12 cellular contexts compared by ENCODE assay signal in the genomic region with DNA sequence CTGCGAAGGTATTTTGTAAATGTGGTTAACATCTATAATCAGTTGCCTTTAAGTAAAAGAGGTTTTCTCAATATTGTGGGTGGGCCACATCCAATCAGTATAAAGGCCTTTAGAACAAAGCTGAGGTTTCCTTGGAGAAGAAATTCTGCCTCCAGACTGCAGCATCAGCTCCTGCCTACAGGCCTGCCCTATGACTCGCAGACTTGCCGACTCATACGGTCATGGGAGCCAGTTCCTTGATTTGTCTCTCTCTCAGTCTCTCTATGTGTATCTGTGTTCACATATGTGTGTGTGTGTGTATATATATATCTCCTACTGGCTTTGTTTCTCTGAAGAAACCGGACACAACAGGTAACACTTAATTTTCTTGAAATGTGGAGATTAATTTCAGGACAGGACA. TPM values are rescaled to one million over a fixed set of nuclear protein-coding genes. Genes with fewer than 3 reads are reported as not detected.
DNase-seq lines count a peak whose midpoint lies in the region; ATAC-seq and TF ChIP-seq lines count a peak whose summit lies in the region.
"Had no signal": no experiment of that assay in that cellular context is flagged by ENCODE, and none has a peak within 500 bp of the region (broad histone marks: within the 10 kb centered on the region; RNA-seq: fewer than 3 reads in every experiment).

No MANE protein-coding gene starts in this region.

- H3K36me3 Mint-ChIP-seq in H9 (ENCODE audit: insufficient read depth in 1 of 3, low read depth in 3 of 3) = peaks cover 4 to 33% (median 31%) of the 10 kb centered on the region in 3 experiments

- H3K27me3 ChIP-seq in H9 (ENCODE audit: insufficient read depth, low read length) = no peaks in the 10 kb centered on the region
- no peaks in the 10 kb centered on the region for H3K27me3 ChIP-seq in adrenal gland
- no peaks in the 10 kb centered on the region for H3K27me3 ChIP-seq in heart right ventricle
- H3K27me3 ChIP-seq: cardiac muscle cell had no signal

- no peak overlapping the region for H3K27ac ChIP-seq in H9 (ENCODE audit: insufficient read length, low read depth, low read length)
- peak overlapping the region in 2 of 5 donors; percentile 47 to 81 for H3K27ac ChIP-seq in adrenal gland
- H3K27ac ChIP-seq in heart right ventricle = peak overlapping the region in 1 of 10 donors; percentile 61
- H3K27ac ChIP-seq: cardiac muscle cell, parathyroid adenoma had no signal

- no peak for TF ChIP-seq POLR2A in adrenal gland (IDR thresholded peaks at IDR 0.05)

- no peak overlapping the region for H3K4me3 ChIP-seq in adrenal gland
- H3K4me3 ChIP-seq in heart right ventricle = no peak overlapping the region
- H3K4me3 ChIP-seq: cardiac muscle cell had no signal

- H2BK20ac ChIP-seq in H9 (ENCODE audit: low read depth, low read length, poor library complexity, severe bottlenecking) = no peak overlapping the region

- H2BK5ac ChIP-seq in H9 (ENCODE audit: insufficient read length, low read length) = no peak overlapping the region

- H3K79me1 ChIP-seq in H9 (ENCODE audit: insufficient read depth, low read depth, low read length, poor library complexity, severe bottlenecking) = no peaks in the 10 kb centered on the region

- H4K8ac ChIP-seq in H9 (replicated peaks; ENCODE audit: insufficient read length, low read depth, low read length) = no peak overlapping the region

- no peak overlapping the region for H3K4me2 ChIP-seq in H9 (ENCODE audit: insufficient read depth, insufficient read length, low read length)

- H2AFZ ChIP-seq in H9 (ENCODE audit: low read length) = no peak overlapping the region
- H2AFZ ChIP-seq: parathyroid adenoma had no signal

- no peak overlapping the region for H2AK5ac ChIP-seq in H9 (ENCODE audit: insufficient read length, low read length)

- no peaks in the 10 kb centered on the region for H3K23me2 ChIP-seq in H9 (ENCODE audit: insufficient read length, low read depth, low read length, poor library complexity, severe bottlenecking)

- no peak overlapping the region for H3K14ac ChIP-seq in H9 (ENCODE audit: insufficient read depth, low read length)

- peaks cover 2% of the 10 kb centered on the region; the same call in 1 of the 2 replicates for H3K4me1 ChIP-seq in H9 (ENCODE audit: insufficient read depth, low read length)
- H3K4me1 ChIP-seq in adrenal gland (replicated peaks in 1 of 2) = no peaks in the 10 kb centered on the region
- H3K4me1 ChIP-seq in heart right ventricle = peaks cover 0 to 34% (median 0%) of the 10 kb centered on the region in 9 donors
- H3K4me1 ChIP-seq: parathyroid adenoma had no signal

- no peak overlapping the region for H2BK15ac ChIP-seq in H9 (ENCODE audit: low read depth, low read length)

- H4K5ac ChIP-seq in H9 (ENCODE audit: insufficient read length, low read depth, low read length) = no peak overlapping the region

- H3K79me2 ChIP-seq in H9 (ENCODE audit: insufficient read depth, low read length) = no peaks in the 10 kb centered on the region

- peaks cover 0 to 20% of the 10 kb centered on the region in 2 donors for H3K36me3 ChIP-seq in adrenal gland (replicated peaks in 1 of 2)
- H3K36me3 ChIP-seq in heart right ventricle = peaks cover 0 to 31% (median 0%) of the 10 kb centered on the region in 9 donors
- H3K36me3 ChIP-seq: cardiac muscle cell had no signal

- no peak overlapping the region for H2BK12ac ChIP-seq in H9 (ENCODE audit: insufficient read length, low read depth, low read length)

- peak in 5 of 8 donors; percentile 42 to 68 (median 56) for ATAC-seq in heart right ventricle
- no peak for ATAC-seq in GM19023 (IDR thresholded peaks at IDR 0.05; ENCODE audit: unreplicated experiment)

- H3T11ph ChIP-seq in H9 (ENCODE audit: low read length) = no peak overlapping the region

- H3K23ac ChIP-seq in H9 (ENCODE audit: insufficient read length, low read depth, low read length) = no peak overlapping the region

- peaks cover 3 to 6% of the 10 kb centered on the region in 2 experiments; a peak in 4 of 5 replicates for H3K9me3 Mint-ChIP-seq in H9
- H3K9me3 Mint-ChIP-seq: activated B cell treated with CpG ODN at 0.5 μM for 24 hours had no signal

- H3K4ac ChIP-seq in H9 (ENCODE audit: low read depth, low read length) = no peak overlapping the region

- WGBS in H9 (ENCODE audit: extremely low coverage, insufficient read length, low lambda C conversion rate) = no CpG with 5 or more reads among the region's 5 CpGs
- WGBS in adrenal gland, 4 donors = 77 to 83% (median 79%) methylated on average over 5 of the region's 5 CpGs
- WGBS in heart right ventricle, 2 donors = 87 to 88% methylated on average over 5 of the region's 5 CpGs

- H3K18ac ChIP-seq in H9 (ENCODE audit: insufficient read length, low read depth, low read length) = no peak overlapping the region

- H4K20me1 ChIP-seq in H9 (ENCODE audit: control insufficient read depth, insufficient read depth, insufficient read length) = no peaks in the 10 kb centered on the region

- H3K9me3 ChIP-seq in H9 (ENCODE audit: control insufficient read depth, low read depth, low read length) = no peaks in the 10 kb centered on the region
- H3K9me3 ChIP-seq in adrenal gland (replicated peaks in 1 of 3) = no peaks in the 10 kb centered on the region
- peaks cover 0 to 6% (median 0%) of the 10 kb centered on the region in 11 donors for H3K9me3 ChIP-seq in heart right ventricle

- TF ChIP-seq CTCF in H9 (conservative IDR thresholded peaks at IDR 0.05) (no peak), adrenal gland (IDR thresholded peaks at IDR 0.05) (no peak), heart right ventricle (IDR thresholded peaks at IDR 0.05) (no peak)

- intact Hi-C loops in adrenal gland (cut with DNase I) = no loop called here
- intact Hi-C loops in heart right ventricle (cut with DNase I) = no loop called here

- H3K9ac ChIP-seq in H9 (ENCODE audit: extremely low read depth, insufficient read length, low read length) = no peak overlapping the region
- H3K9ac ChIP-seq: parathyroid adenoma had no signal

- no peaks in the 10 kb centered on the region for H3K27me3 Mint-ChIP-seq in H9 (ENCODE audit: low read depth)
- H3K27me3 Mint-ChIP-seq: activated B cell treated with CpG ODN at 0.5 μM for 24 hours had no signal

- DNase-seq in ACHN (peak; percentile 52), H9 (no peak), adrenal gland (peak in 6 of 7 donors; percentile 31 to 59 (median 38)), heart right ventricle (no peak), DMS79 treated with DMSO at 0.1 percent for 48 hours (lab: John Stamatoyannopoulos, UW) (no peak), C1 segment of cervical spinal cord (lab: John Stamatoyannopoulos, UW) (no peak), NCI-H128 (lab: John Stamatoyannopoulos, UW; ENCODE audit: unreplicated experiment) (no peak)
- DNase-seq: activated B cell treated with CpG ODN at 0.5 μM for 24 hours, DND-41 had no signal

- peak overlapping the region in 2 of 3 experiments; percentile 34 to 41; a peak in 2 of 7 replicates for H3K27ac Mint-ChIP-seq in H9
- H3K27ac Mint-ChIP-seq: activated B cell treated with CpG ODN at 0.5 μM for 24 hours had no signal

- H4K91ac ChIP-seq in H9 (ENCODE audit: insufficient read length, low read depth, low read length) = no peak overlapping the region

- H3K4me3 Mint-ChIP-seq in H9 = no peak overlapping the region
- H3K4me3 Mint-ChIP-seq: activated B cell treated with CpG ODN at 0.5 μM for 24 hours had no signal

- in situ Hi-C loops in ACHN (cut with HindIII; ENCODE audit: low pct_ligation_motif_present, low pct_unique_long_range_greater_than_20kb, low sequenced_read_pairs) = no loop called here

- no peak overlapping the region for H2BK120ac ChIP-seq in H9 (ENCODE audit: low read depth, low read length, poor library complexity, severe bottlenecking)

- no peak overlapping the region for H3K56ac ChIP-seq in H9 (ENCODE audit: insufficient read length, low read depth, low read length)

- H3K4me1 Mint-ChIP-seq in H9 = peaks cover 28 to 30% of the 10 kb centered on the region in 2 experiments
- H3K4me1 Mint-ChIP-seq: activated B cell treated with CpG ODN at 0.5 μM for 24 hours had no signal

RNA-seq across cellular contexts. Expression of gene SLC36A1, which starts 45.3 kb away (rescaled TPM):
- 14.1 and 15.0 TPM in 2 replicates for total RNA-seq in H9 (2021)
- 10 to 100 TPM in 5 of 8 donors, 1 to 10 TPM in 3; 6.9 to 15.4 (median 10.7) TPM for total RNA-seq in adrenal gland
- 1 to 10 TPM; 3.0 to 8.2 (median 6.4) TPM for polyA plus RNA-seq in adrenal gland
- total RNA-seq in heart right ventricle = 10 to 100 TPM in 1 of 10 donors, 1 to 10 TPM in 8, under 1 TPM in 1; 0.94 to 15.3 (median 2.7) TPM
- 1 to 10 TPM; 1.7 to 2.6 TPM for polyA plus RNA-seq in heart right ventricle

Comparison
In these comparisons a context has a peak if more than half of its experiments do, and no peak if none do; other contexts are left out.
1. DNase-seq: peak in ACHN (single experiment) and adrenal gland (6 of 7); none in H9 (single experiment), heart right ventricle (0 of 2), DMS79 treated with DMSO at 0.1 percent for 48 hours (single experiment), C1 segment of cervical spinal cord (0 of 14) and NCI-H128 (single experiment).